In the genomic region with DNA sequence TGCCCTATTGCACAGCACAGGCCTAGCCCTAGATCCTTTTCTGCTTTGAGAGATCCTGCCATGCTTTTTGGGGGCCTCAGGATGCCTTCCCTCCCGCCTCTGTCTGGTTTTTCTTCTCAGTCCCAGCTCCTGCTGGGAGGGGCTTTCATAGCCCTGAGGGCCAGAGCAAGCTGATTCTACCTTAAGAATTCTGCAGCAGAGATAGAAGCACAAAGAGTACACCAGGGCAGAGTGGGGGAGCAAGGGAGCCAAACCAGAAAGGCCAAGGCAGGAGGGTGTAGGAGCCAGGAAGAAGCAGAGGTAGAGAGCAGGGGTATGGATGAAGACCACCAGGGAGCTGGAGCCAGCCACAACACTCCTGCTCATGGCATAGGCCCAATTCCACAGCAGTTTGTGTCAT, we compare ENCODE assay signal across 18 cellular contexts. TPM values are rescaled to one million over a fixed set of nuclear protein-coding genes. Genes with fewer than 3 reads are reported as not detected.
DNase-seq lines count a peak whose midpoint lies in the region; ATAC-seq and TF ChIP-seq lines count a peak whose summit lies in the region.
"Had no signal": no experiment of that assay in that cellular context is flagged by ENCODE, and none has a peak within 500 bp of the region (broad histone marks: within the 10 kb centered on the region; RNA-seq: fewer than 3 reads in every experiment).

No MANE protein-coding gene starts in this region.

- H3K27me3 Mint-ChIP-seq in activated CD4-positive, alpha-beta T cell treated with anti-CD3 and anti-CD28 coated beads, Interleukin-2, amount 10 ng/mL, durations not matched to agents 7 days and 5 days, result no peaks in the 10 kb centered on the region
- H3K27me3 Mint-ChIP-seq in activated CD4-positive, alpha-beta T cell treated with anti-CD3 and anti-CD28 coated beads, Interleukin-2, amount 10 ng/mL, durations not matched to agents 24 days and 14 days, result no peaks in the 10 kb centered on the region
- no peaks in the 10 kb centered on the region for H3K27me3 Mint-ChIP-seq in central memory CD8-positive, alpha-beta T cell
- H3K27me3 Mint-ChIP-seq in nephron progenitor cell (ENCODE audit: low read depth, poor library complexity), result peaks cover under 1% of the 10 kb centered on the region

- TF ChIP-seq POLR2A in uterus (IDR thresholded peaks at IDR 0.05), result no peak

- CTCF ChIA-PET in activated CD4-positive, alpha-beta T cell treated with anti-CD3 and anti-CD28 coated beads, Interleukin-2, amount 10 ng/mL, durations not matched to agents 7 days and 5 days (lab: Charles Lee), result interaction anchor here (1.0 to 1.5 kb wide), 2 partner anchors 10 to 31 kb away, joined by 3 read pairs; no protein-coding TSS in a partner anchor

- H3K36me3 Mint-ChIP-seq in activated CD4-positive, alpha-beta T cell treated with anti-CD3 and anti-CD28 coated beads, Interleukin-2, amount 10 ng/mL, durations not matched to agents 7 days and 5 days (ENCODE audit: low read depth), result peaks cover 14% of the 10 kb centered on the region
- peaks cover 16% of the 10 kb centered on the region for H3K36me3 Mint-ChIP-seq in activated CD4-positive, alpha-beta T cell treated with anti-CD3 and anti-CD28 coated beads, Interleukin-2, amount 10 ng/mL, durations not matched to agents 24 days and 14 days (ENCODE audit: low read depth)
- peaks cover 6% of the 10 kb centered on the region for H3K36me3 Mint-ChIP-seq in central memory CD8-positive, alpha-beta T cell (ENCODE audit: insufficient read depth)
- H3K36me3 Mint-ChIP-seq in nephron progenitor cell (ENCODE audit: low read depth), result no peaks in the 10 kb centered on the region

- no peak overlapping the region for H3K4me3 ChIP-seq in neutrophil (ENCODE audit: low read depth in 1 of 2, low read length in 1 of 2)
- no peak overlapping the region for H3K4me3 ChIP-seq in uterus
- H3K4me3 ChIP-seq: A549, HAP-1, K562, prostate gland, SK-N-MC had no signal

- DNase-seq in activated CD4-positive, alpha-beta T cell treated with anti-CD3 and anti-CD28 coated beads, Interleukin-2, amount 10 ng/mL, durations not matched to agents 7 days and 5 days, result no peak
- DNase-seq in activated CD4-positive, alpha-beta T cell treated with anti-CD3 and anti-CD28 coated beads, Interleukin-2, amount 10 ng/mL, durations not matched to agents 24 days and 14 days, result no peak
- DNase-seq in central memory CD8-positive, alpha-beta T cell (ENCODE audit: low spot score in 2 of 2), result no peak
- DNase-seq in uterus (no peak), nephron progenitor cell (no peak), sciatic nerve (ENCODE audit: low spot score) (no peak), GM20000 (ENCODE audit: low spot score) (no peak)
- DNase-seq: activated CD4-positive, CD25-positive, alpha-beta regulatory T cell; activated T-cell treated with anti-CD3 and anti-CD28 coated beads, Interleukin-2, amount 50 U/mL, for 1 hour; dermis blood vessel endothelial cell; NCI-H1417 treated with DMSO at 0.1 percent for 48 hours; NCI-H446 treated with DMSO at 0.1 percent for 48 hours had no signal

- no peak for TF ChIP-seq CTCF in neutrophil (IDR thresholded peaks at IDR 0.05)
- TF ChIP-seq CTCF in uterus (IDR thresholded peaks at IDR 0.05), result no peak
- no peak for TF ChIP-seq CTCF in nephron progenitor cell (IDR thresholded peaks at IDR 0.05)
- TF ChIP-seq CTCF in GM20000 (IDR thresholded peaks at IDR 0.05; ENCODE audit: extremely low read depth, missing control alignments), result no peak

- H3K9me3 ChIP-seq in neutrophil (no peaks in the 10 kb centered on the region), uterus (no peaks in the 10 kb centered on the region)
- H3K9me3 ChIP-seq: A549, HAP-1, prostate gland had no signal

- peak overlapping the region; percentile 71 for H3K27ac Mint-ChIP-seq in activated CD4-positive, alpha-beta T cell treated with anti-CD3 and anti-CD28 coated beads, Interleukin-2, amount 10 ng/mL, durations not matched to agents 7 days and 5 days
- H3K27ac Mint-ChIP-seq in activated CD4-positive, alpha-beta T cell treated with anti-CD3 and anti-CD28 coated beads, Interleukin-2, amount 10 ng/mL, durations not matched to agents 24 days and 14 days, result no peak overlapping the region
- peak overlapping the region; percentile 84 for H3K27ac Mint-ChIP-seq in central memory CD8-positive, alpha-beta T cell (ENCODE audit: low read depth)
- no peak overlapping the region for H3K27ac Mint-ChIP-seq in nephron progenitor cell

- no peak overlapping the region for H3K4me3 Mint-ChIP-seq in activated CD4-positive, alpha-beta T cell treated with anti-CD3 and anti-CD28 coated beads, Interleukin-2, amount 10 ng/mL, durations not matched to agents 7 days and 5 days
- no peak overlapping the region for H3K4me3 Mint-ChIP-seq in activated CD4-positive, alpha-beta T cell treated with anti-CD3 and anti-CD28 coated beads, Interleukin-2, amount 10 ng/mL, durations not matched to agents 24 days and 14 days
- no peak overlapping the region for H3K4me3 Mint-ChIP-seq in central memory CD8-positive, alpha-beta T cell
- H3K4me3 Mint-ChIP-seq in nephron progenitor cell, result no peak overlapping the region

- H3K4me1 Mint-ChIP-seq in activated CD4-positive, alpha-beta T cell treated with anti-CD3 and anti-CD28 coated beads, Interleukin-2, amount 10 ng/mL, durations not matched to agents 7 days and 5 days, result peaks cover 66% of the 10 kb centered on the region
- peaks cover 57% of the 10 kb centered on the region for H3K4me1 Mint-ChIP-seq in activated CD4-positive, alpha-beta T cell treated with anti-CD3 and anti-CD28 coated beads, Interleukin-2, amount 10 ng/mL, durations not matched to agents 24 days and 14 days
- H3K4me1 Mint-ChIP-seq in central memory CD8-positive, alpha-beta T cell, result peaks cover 52% of the 10 kb centered on the region
- H3K4me1 Mint-ChIP-seq in nephron progenitor cell, result peaks cover 16% of the 10 kb centered on the region

- POLR2A ChIA-PET in activated CD4-positive, alpha-beta T cell treated with anti-CD3 and anti-CD28 coated beads, Interleukin-2, amount 10 ng/mL, durations not matched to agents 7 days and 5 days (lab: Charles Lee), result interaction anchor here (0.7 kb wide), 1 partner anchor 35 kb away, joined by 3 read pairs; no protein-coding TSS in a partner anchor

- H3K27me3 ChIP-seq in neutrophil, result no peaks in the 10 kb centered on the region
- H3K27me3 ChIP-seq in uterus, result no peaks in the 10 kb centered on the region

- peak overlapping the region; percentile 78 for H3K27ac ChIP-seq in neutrophil
- H3K27ac ChIP-seq in uterus, result peak overlapping the region; percentile 93 to 97
- H3K27ac ChIP-seq: A549, prostate gland, SK-N-MC had no signal

- H3K9me3 Mint-ChIP-seq in activated CD4-positive, alpha-beta T cell treated with anti-CD3 and anti-CD28 coated beads, Interleukin-2, amount 10 ng/mL, durations not matched to agents 7 days and 5 days, result no peaks in the 10 kb centered on the region
- no peaks in the 10 kb centered on the region for H3K9me3 Mint-ChIP-seq in activated CD4-positive, alpha-beta T cell treated with anti-CD3 and anti-CD28 coated beads, Interleukin-2, amount 10 ng/mL, durations not matched to agents 24 days and 14 days
- no peaks in the 10 kb centered on the region for H3K9me3 Mint-ChIP-seq in central memory CD8-positive, alpha-beta T cell
- no peaks in the 10 kb centered on the region for H3K9me3 Mint-ChIP-seq in nephron progenitor cell

- peaks cover 5% of the 10 kb centered on the region for H3K36me3 ChIP-seq in neutrophil
- H3K36me3 ChIP-seq in uterus, result no peaks in the 10 kb centered on the region
- H3K36me3 ChIP-seq: HAP-1, prostate gland had no signal

- no peak for ATAC-seq in central memory CD8-positive, alpha-beta T cell (replicated peaks; ENCODE audit: extremely low read depth, poor library complexity, severe bottlenecking)
- no peak for ATAC-seq in sciatic nerve
- ATAC-seq: A549, K562 had no signal

- H3K4me1 ChIP-seq in neutrophil (ENCODE audit: control insufficient read depth in 1 of 2, insufficient read depth in 1 of 2, low read depth in 1 of 2, low read length in 1 of 2), result peaks cover 84 to 86% of the 10 kb centered on the region in 2 experiments
- H3K4me1 ChIP-seq in uterus, result peaks cover 25 to 27% of the 10 kb centered on the region in 2 donors
- H3K4me1 ChIP-seq: prostate gland had no signal

- intact Hi-C loops in activated CD4-positive, alpha-beta T cell treated with anti-CD3 and anti-CD28 coated beads, Interleukin-2, amount 10 ng/mL, durations not matched to agents 24 days and 14 days (cut with micrococcal nuclease), result loop anchor here (5.0 kb wide), 1 partner anchor 107 kb away; a partner anchor contains a TSS
- intact Hi-C loops in uterus (cut with DNase I; ENCODE audit: low total_unique reads) (no loop called here), sciatic nerve (cut with DNase I) (no loop called here)

RNA-seq across cellular contexts. Expression of a gene that starts 18.1 kb away (rescaled TPM):
- 10 to 100 TPM; 33.8 to 38.2 TPM for total RNA-seq in activated CD4-positive, alpha-beta T cell treated with anti-CD3 and anti-CD28 coated beads, Interleukin-2, amount 10 ng/mL, durations not matched to agents 7 days and 5 days
- total RNA-seq in activated CD4-positive, alpha-beta T cell treated with anti-CD3 and anti-CD28 coated beads, Interleukin-2, amount 10 ng/mL, durations not matched to agents 24 days and 14 days, result 19.5 and 19.8 TPM in 2 replicates
- total RNA-seq in uterus, result 100 to 1,000 TPM in 1 of 4 donors, 10 to 100 TPM in 3; 58.8 to 154 (median 75.5) TPM
- 143 TPM for total RNA-seq in sciatic nerve

Comparison
In these comparisons a context has a peak if more than half of its experiments do, and no peak if none do; other contexts are left out.
1. H3K27ac Mint-ChIP-seq: peak in activated CD4-positive, alpha-beta T cell treated with anti-CD3 and anti-CD28 coated beads, Interleukin-2, amount 10 ng/mL, durations not matched to agents 7 days and 5 days (single experiment) and central memory CD8-positive, alpha-beta T cell (single experiment); none in activated CD4-positive, alpha-beta T cell treated with anti-CD3 and anti-CD28 coated beads, Interleukin-2, amount 10 ng/mL, durations not matched to agents 24 days and 14 days (single experiment) and nephron progenitor cell (single experiment).